12 cellular contexts compared by ENCODE assay signal in genomic region chr2:85468704-85469349, GRCh38. TPM values are rescaled to one million over a fixed set of nuclear protein-coding genes. Genes with fewer than 3 reads are reported as not detected.
DNase-seq lines count a peak whose midpoint lies in the region; ATAC-seq, FAIRE-seq and TF ChIP-seq lines count a peak whose summit lies in the region.
"Had no signal": no experiment of that assay in that cellular context is flagged by ENCODE, and none has a peak within 500 bp of the region (broad histone marks: within the 10 kb centered on the region; RNA-seq: fewer than 3 reads in every experiment).

No MANE protein-coding gene starts in this region.

- TF ChIP-seq CTCF in right atrium auricular region (IDR thresholded peaks at IDR 0.05), result no peak
- no peak for TF ChIP-seq CTCF in astrocyte (IDR thresholded peaks at IDR 0.05; ENCODE audit: insufficient read depth, low read depth, low read length)
- TF ChIP-seq CTCF in type B pancreatic cell (conservative IDR thresholded peaks at IDR 0.05), result no peak

- intact Hi-C loops in Right ventricle myocardium inferior (cut with DNase I), result no loop called here
- intact Hi-C loops in activated T-helper 2 cell treated with anti-CD3 and anti-CD28 coated beads, Interferon-gamma antibody, Interleukin-2, Interleukin-4, amounts not matched to agents 10 μg/mL and 5 μg/mL and 100 μg/mL, durations not matched to agents 14 hours and 24 hours and 36 hours (cut with micrococcal nuclease), result no loop called here

- H3K36me3 ChIP-seq in right atrium auricular region, result no peaks in the 10 kb centered on the region
- no peaks in the 10 kb centered on the region for H3K36me3 ChIP-seq in astrocyte (ENCODE audit: insufficient read depth, low read length)

- H3K4me3 ChIP-seq in right atrium auricular region, result no peak overlapping the region
- H3K4me3 ChIP-seq in astrocyte (ENCODE audit: insufficient read depth, low read depth, low read length), result no peak overlapping the region
- H3K4me3 ChIP-seq: skin epidermis had no signal

- H3K36me3 Mint-ChIP-seq in astrocyte (ENCODE audit: low read depth, unreplicated experiment), result no peaks in the 10 kb centered on the region
- no peaks in the 10 kb centered on the region for H3K36me3 Mint-ChIP-seq in type B pancreatic cell
- no peaks in the 10 kb centered on the region for H3K36me3 Mint-ChIP-seq in activated T-helper 2 cell treated with anti-CD3 and anti-CD28 coated beads, Interferon-gamma antibody, Interleukin-2, Interleukin-4, amounts not matched to agents 10 μg/mL and 5 μg/mL and 100 μg/mL, durations not matched to agents 14 hours and 24 hours and 36 hours (ENCODE audit: low read depth)
- H3K36me3 Mint-ChIP-seq: CD8-positive, alpha-beta memory T cell had no signal

- FAIRE-seq in astrocyte (lab: Jason Lieb, UNC), result no peak

- H3K27ac ChIP-seq in right atrium auricular region (no peak overlapping the region), astrocyte (ENCODE audit: low read depth, low read length) (no peak overlapping the region)

- H3K27me3 Mint-ChIP-seq in astrocyte (ENCODE audit: low read depth, unreplicated experiment), result peaks cover 3% of the 10 kb centered on the region
- H3K27me3 Mint-ChIP-seq in type B pancreatic cell, result no peaks in the 10 kb centered on the region
- H3K27me3 Mint-ChIP-seq in activated T-helper 2 cell treated with anti-CD3 and anti-CD28 coated beads, Interferon-gamma antibody, Interleukin-2, Interleukin-4, amounts not matched to agents 10 μg/mL and 5 μg/mL and 100 μg/mL, durations not matched to agents 14 hours and 24 hours and 36 hours (ENCODE audit: low read depth), result no peaks in the 10 kb centered on the region
- H3K27me3 Mint-ChIP-seq: CD8-positive, alpha-beta memory T cell had no signal

- H3K27ac Mint-ChIP-seq in astrocyte (ENCODE audit: unreplicated experiment) (no peak overlapping the region), type B pancreatic cell (peak overlapping the region; percentile 56)
- no peak overlapping the region for H3K27ac Mint-ChIP-seq in activated T-helper 2 cell treated with anti-CD3 and anti-CD28 coated beads, Interferon-gamma antibody, Interleukin-2, Interleukin-4, amounts not matched to agents 10 μg/mL and 5 μg/mL and 100 μg/mL, durations not matched to agents 14 hours and 24 hours and 36 hours

- no peaks in the 10 kb centered on the region for H3K9me3 Mint-ChIP-seq in astrocyte (ENCODE audit: unreplicated experiment)
- H3K9me3 Mint-ChIP-seq in type B pancreatic cell, result no peaks in the 10 kb centered on the region
- H3K9me3 Mint-ChIP-seq in activated T-helper 2 cell treated with anti-CD3 and anti-CD28 coated beads, Interferon-gamma antibody, Interleukin-2, Interleukin-4, amounts not matched to agents 10 μg/mL and 5 μg/mL and 100 μg/mL, durations not matched to agents 14 hours and 24 hours and 36 hours, result no peaks in the 10 kb centered on the region
- H3K9me3 Mint-ChIP-seq: CD8-positive, alpha-beta memory T cell had no signal

- H3K4me1 ChIP-seq in right atrium auricular region (peaks cover 0 to 8% of the 10 kb centered on the region in 2 donors), astrocyte (ENCODE audit: insufficient read depth, low read length) (peaks cover 3% of the 10 kb centered on the region)

- H3K4me2 ChIP-seq in astrocyte (ENCODE audit: low read length), result no peak overlapping the region

- ATAC-seq in Right ventricle myocardium inferior (peak; percentile 37), GM18870 (IDR thresholded peaks at IDR 0.05; ENCODE audit: unreplicated experiment) (no peak)

- H3K9me3 ChIP-seq in right atrium auricular region (no peaks in the 10 kb centered on the region), astrocyte (ENCODE audit: insufficient read depth, low read depth, low read length) (no peaks in the 10 kb centered on the region)

- H3K79me2 ChIP-seq in astrocyte (ENCODE audit: insufficient read depth, low read length), result no peaks in the 10 kb centered on the region

- H3K9ac ChIP-seq in astrocyte (ENCODE audit: low read length), result no peak overlapping the region

- no peak overlapping the region for H3K4me3 Mint-ChIP-seq in astrocyte (ENCODE audit: unreplicated experiment)
- peak overlapping the region; percentile 30 for H3K4me3 Mint-ChIP-seq in type B pancreatic cell
- no peak overlapping the region for H3K4me3 Mint-ChIP-seq in activated T-helper 2 cell treated with anti-CD3 and anti-CD28 coated beads, Interferon-gamma antibody, Interleukin-2, Interleukin-4, amounts not matched to agents 10 μg/mL and 5 μg/mL and 100 μg/mL, durations not matched to agents 14 hours and 24 hours and 36 hours (ENCODE audit: low read depth)
- H3K4me3 Mint-ChIP-seq: CD8-positive, alpha-beta memory T cell had no signal

- H4K20me1 ChIP-seq in astrocyte (ENCODE audit: insufficient read depth, low read length), result no peaks in the 10 kb centered on the region

- DNase-seq in Right ventricle myocardium inferior (ENCODE audit: missing footprints), result no peak
- DNase-seq in right atrium auricular region (ENCODE audit: low spot score), result no peak
- peak; percentile 72 for DNase-seq in astrocyte (ENCODE audit: low read depth)
- DNase-seq in iPS-NIHi7 (ENCODE audit: extremely low spot score), result peak; percentile 52
- DNase-seq in type B pancreatic cell (ENCODE audit: extremely low spot score, unreplicated experiment), result no peak
- DNase-seq in retina, result no peak
- DNase-seq in activated T-helper 2 cell treated with anti-CD3 and anti-CD28 coated beads, Interferon-gamma antibody, Interleukin-2, Interleukin-4, amounts not matched to agents 10 μg/mL and 5 μg/mL and 100 μg/mL, durations not matched to agents 14 hours and 24 hours and 36 hours (ENCODE audit: low spot score), result no peak
- DNase-seq: CD8-positive, alpha-beta memory T cell; effector memory CD4-positive, alpha-beta T cell; NCI-H1436 treated with DMSO at 0.1 percent for 48 hours had no signal

- peak overlapping the region; percentile 48 for H2AFZ ChIP-seq in astrocyte (ENCODE audit: low read depth, low read length)

- H3K27me3 ChIP-seq in right atrium auricular region, result no peaks in the 10 kb centered on the region
- no peaks in the 10 kb centered on the region for H3K27me3 ChIP-seq in astrocyte (ENCODE audit: insufficient read depth, low read length)

- H3K4me1 Mint-ChIP-seq in astrocyte (ENCODE audit: low read depth, unreplicated experiment), result peaks cover 6% of the 10 kb centered on the region
- H3K4me1 Mint-ChIP-seq in type B pancreatic cell (ENCODE audit: unreplicated experiment), result peaks cover 14% of the 10 kb centered on the region
- no peaks in the 10 kb centered on the region for H3K4me1 Mint-ChIP-seq in activated T-helper 2 cell treated with anti-CD3 and anti-CD28 coated beads, Interferon-gamma antibody, Interleukin-2, Interleukin-4, amounts not matched to agents 10 μg/mL and 5 μg/mL and 100 μg/mL, durations not matched to agents 14 hours and 24 hours and 36 hours (ENCODE audit: low read depth)

RNA-seq across cellular contexts. Expression of gene SH2D6, which starts 50.3 kb away (rescaled TPM):
- not detected for total RNA-seq in Right ventricle myocardium inferior
- not detected for total RNA-seq in right atrium auricular region
- 0.58 and 0.64 TPM in 2 replicates for total RNA-seq in astrocyte
- 0.97 TPM in 1 of 2 replicates, not detected in the other for total RNA-seq in type B pancreatic cell (ENCODE audit: low replicate concordance)
- total RNA-seq in activated T-helper 2 cell treated with anti-CD3 and anti-CD28 coated beads, Interferon-gamma antibody, Interleukin-2, Interleukin-4, amounts not matched to agents 10 μg/mL and 5 μg/mL and 100 μg/mL, durations not matched to agents 14 hours and 24 hours and 36 hours, result 0.48 and 1.3 TPM in 2 replicates

RNA-seq across cellular contexts. Expression of gene CAPG, which starts 58.7 kb away (rescaled TPM):
- total RNA-seq in Right ventricle myocardium inferior, result 5.2 TPM
- total RNA-seq in right atrium auricular region, result 10 to 100 TPM in 1 of 2 donors, 1 to 10 TPM in 1; 8.7 to 43.4 TPM
- total RNA-seq in astrocyte, result 59.3 and 68.2 TPM in 2 replicates
- 61.1 and 195 TPM in 2 replicates for total RNA-seq in type B pancreatic cell (ENCODE audit: low replicate concordance)
- total RNA-seq in activated T-helper 2 cell treated with anti-CD3 and anti-CD28 coated beads, Interferon-gamma antibody, Interleukin-2, Interleukin-4, amounts not matched to agents 10 μg/mL and 5 μg/mL and 100 μg/mL, durations not matched to agents 14 hours and 24 hours and 36 hours, result 145 and 146 TPM in 2 replicates

Comparison
In these comparisons a context has a peak if more than half of its experiments do, and no peak if none do; other contexts are left out.
1. DNase-seq: peak in astrocyte (single experiment) and iPS-NIHi7 (single experiment); none in Right ventricle myocardium inferior (single experiment), right atrium auricular region (single experiment), type B pancreatic cell (single experiment), retina (single experiment) and activated T-helper 2 cell treated with anti-CD3 and anti-CD28 coated beads, Interferon-gamma antibody, Interleukin-2, Interleukin-4, amounts not matched to agents 10 μg/mL and 5 μg/mL and 100 μg/mL, durations not matched to agents 14 hours and 24 hours and 36 hours (single experiment).